ENCODE assay signal across 19 cellular contexts in genomic region chr9:93357649-93358048, GRCh38.
DNase-seq lines count a peak whose midpoint lies in the region; ATAC-seq and TF ChIP-seq lines count a peak whose summit lies in the region.
"Had no signal": no experiment of that assay in that cellular context is flagged by ENCODE, and none has a peak within 500 bp of the region (broad histone marks: within the 10 kb centered on the region; RNA-seq: fewer than 3 reads in every experiment).

No MANE protein-coding gene starts in this region.

- H3K27ac ChIP-seq in endodermal cell (ENCODE audit: low read depth, low read length): no peak overlapping the region
- H3K27ac ChIP-seq: gastrocnemius medialis had no signal

- H3K36me3 Mint-ChIP-seq in endodermal cell (ENCODE audit: low read depth): peaks cover 49% of the 10 kb centered on the region
- H3K36me3 Mint-ChIP-seq: activated naive CD4-positive, alpha-beta T cell treated with anti-CD3 and anti-CD28 coated beads, Interleukin-2, amount 50 U/mL, for 24 hours; CD4-positive, CD25-positive, alpha-beta regulatory T cell had no signal

- no peak overlapping the region for H3K9ac ChIP-seq in endodermal cell (ENCODE audit: extremely low read depth, low read length, poor library complexity, severe bottlenecking)

- no peak overlapping the region for H3K4me3 Mint-ChIP-seq in endodermal cell
- H3K4me3 Mint-ChIP-seq: activated naive CD4-positive, alpha-beta T cell treated with anti-CD3 and anti-CD28 coated beads, Interleukin-2, amount 50 U/mL, for 24 hours; CD4-positive, CD25-positive, alpha-beta regulatory T cell; neural crest cell had no signal

- H3K27me3 Mint-ChIP-seq in endodermal cell (ENCODE audit: insufficient read depth): no peaks in the 10 kb centered on the region
- H3K27me3 Mint-ChIP-seq: activated naive CD4-positive, alpha-beta T cell treated with anti-CD3 and anti-CD28 coated beads, Interleukin-2, amount 50 U/mL, for 24 hours; CD4-positive, CD25-positive, alpha-beta regulatory T cell had no signal

- 93 to 100% methylated on average over 1 to 4 of the region's 5 CpGs for WGBS in endodermal cell (ENCODE audit: insufficient coverage in 1 of 2, insufficient read length in 1 of 2), 2 experiments

- peaks cover 44% of the 10 kb centered on the region for H3K9me3 Mint-ChIP-seq in endodermal cell
- H3K9me3 Mint-ChIP-seq: activated naive CD4-positive, alpha-beta T cell treated with anti-CD3 and anti-CD28 coated beads, Interleukin-2, amount 50 U/mL, for 24 hours; neural crest cell had no signal

- no peak overlapping the region for H3K4me3 ChIP-seq in endodermal cell (ENCODE audit: low read length)
- H3K4me3 ChIP-seq: gastrocnemius medialis had no signal

- peak overlapping the region; percentile 58 for H3K27ac Mint-ChIP-seq in endodermal cell
- H3K27ac Mint-ChIP-seq: activated naive CD4-positive, alpha-beta T cell treated with anti-CD3 and anti-CD28 coated beads, Interleukin-2, amount 50 U/mL, for 24 hours; CD4-positive, CD25-positive, alpha-beta regulatory T cell had no signal

- H3K4me1 Mint-ChIP-seq in endodermal cell: peaks cover 26% of the 10 kb centered on the region
- H3K4me1 Mint-ChIP-seq: CD4-positive, CD25-positive, alpha-beta regulatory T cell; neural crest cell had no signal

- intact Hi-C loops in left cardiac atrium (cut with DNase I): no loop called here

- no peaks in the 10 kb centered on the region for H3K27me3 ChIP-seq in endodermal cell (ENCODE audit: control insufficient read depth, insufficient read depth, low read length, poor library complexity, severe bottlenecking)
- H3K27me3 ChIP-seq: gastrocnemius medialis had no signal

- TF ChIP-seq CTCF in endodermal cell (conservative IDR thresholded peaks at IDR 0.05): no peak

- no peaks in the 10 kb centered on the region for H3K36me3 ChIP-seq in endodermal cell (ENCODE audit: control insufficient read depth, insufficient read depth, low read length)
- H3K36me3 ChIP-seq: gastrocnemius medialis had no signal

- no peak for DNase-seq in activated CD4-positive, CD25-positive, alpha-beta regulatory T cell (lab: John Stamatoyannopoulos, UW)
- DNase-seq in NOMO-1 treated with DMSO at 0.1 percent for 48 hours (lab: John Stamatoyannopoulos, UW; ENCODE audit: unreplicated experiment) (peak; percentile 76), endodermal cell (no peak), left cardiac atrium (no peak), NCI-H510A (lab: John Stamatoyannopoulos, UW) (no peak)
- DNase-seq: 8988T; caudate nucleus; gastrocnemius medialis; NCI-H1048; OCI-M1; right cardiac atrium; stimulated activated CD4-positive, alpha-beta T cell treated with anti-CD3 and anti-CD28 coated beads, Interleukin-4, amount 100 ng/mL, for 24 hours; stimulated activated naive CD4-positive, alpha-beta T cell had no signal

- H3K9me3 ChIP-seq in endodermal cell (ENCODE audit: control insufficient read depth, low read length): peaks cover 61% of the 10 kb centered on the region

- no peaks in the 10 kb centered on the region for H3K4me1 ChIP-seq in endodermal cell (ENCODE audit: control insufficient read depth, insufficient read depth, low read length)

- ATAC-seq in activated CD4-positive, CD25-positive, alpha-beta regulatory T cell treated with anti-CD3 and anti-CD28 coated beads, Interleukin-2, amount 50 U/mL, for 24 hours: peak; percentile 89 to 95
- peak; percentile 48 for ATAC-seq in GM19463 (IDR thresholded peaks at IDR 0.05; ENCODE audit: unreplicated experiment)
- no peak for ATAC-seq in left cardiac atrium
- ATAC-seq in GM21515 (IDR thresholded peaks at IDR 0.05; ENCODE audit: unreplicated experiment): no peak
- ATAC-seq: gastrocnemius medialis, right cardiac atrium had no signal

Comparison
In these comparisons a context has a peak if more than half of its experiments do, and no peak if none do; other contexts are left out.
1. ATAC-seq: peak in activated CD4-positive, CD25-positive, alpha-beta regulatory T cell treated with anti-CD3 and anti-CD28 coated beads, Interleukin-2, amount 50 U/mL, for 24 hours (2 of 2) and GM19463 (single experiment); none in left cardiac atrium (0 of 2) and GM21515 (single experiment).